1 cellular context compared by ENCODE assay signal in the genomic region with DNA sequence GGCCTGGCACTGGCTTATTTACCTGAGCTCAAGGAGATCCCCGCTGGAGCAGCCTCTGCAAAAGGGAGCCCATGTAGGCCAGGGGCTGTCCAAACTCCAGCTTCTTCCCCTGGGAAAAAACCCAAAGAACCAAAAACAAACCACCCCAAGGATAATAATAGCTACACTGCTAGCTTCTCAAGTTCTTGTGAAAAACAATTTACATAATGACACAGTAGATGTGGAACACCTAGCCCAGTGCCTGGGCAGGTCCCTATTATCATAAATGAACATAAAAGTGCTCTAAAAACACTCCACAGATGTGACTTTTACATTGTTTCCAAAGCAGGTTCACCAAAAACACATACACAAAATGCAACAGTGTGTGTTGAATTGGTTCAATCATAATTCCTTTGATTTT.
TF ChIP-seq lines count a peak whose summit lies in the region.

No MANE protein-coding gene starts in this region.

TF ChIP-seq in HepG2, 621 proteins besides CTCF, POLR2A, EP300 and RAD21:
- TF ChIP-seq, protein P1, sequence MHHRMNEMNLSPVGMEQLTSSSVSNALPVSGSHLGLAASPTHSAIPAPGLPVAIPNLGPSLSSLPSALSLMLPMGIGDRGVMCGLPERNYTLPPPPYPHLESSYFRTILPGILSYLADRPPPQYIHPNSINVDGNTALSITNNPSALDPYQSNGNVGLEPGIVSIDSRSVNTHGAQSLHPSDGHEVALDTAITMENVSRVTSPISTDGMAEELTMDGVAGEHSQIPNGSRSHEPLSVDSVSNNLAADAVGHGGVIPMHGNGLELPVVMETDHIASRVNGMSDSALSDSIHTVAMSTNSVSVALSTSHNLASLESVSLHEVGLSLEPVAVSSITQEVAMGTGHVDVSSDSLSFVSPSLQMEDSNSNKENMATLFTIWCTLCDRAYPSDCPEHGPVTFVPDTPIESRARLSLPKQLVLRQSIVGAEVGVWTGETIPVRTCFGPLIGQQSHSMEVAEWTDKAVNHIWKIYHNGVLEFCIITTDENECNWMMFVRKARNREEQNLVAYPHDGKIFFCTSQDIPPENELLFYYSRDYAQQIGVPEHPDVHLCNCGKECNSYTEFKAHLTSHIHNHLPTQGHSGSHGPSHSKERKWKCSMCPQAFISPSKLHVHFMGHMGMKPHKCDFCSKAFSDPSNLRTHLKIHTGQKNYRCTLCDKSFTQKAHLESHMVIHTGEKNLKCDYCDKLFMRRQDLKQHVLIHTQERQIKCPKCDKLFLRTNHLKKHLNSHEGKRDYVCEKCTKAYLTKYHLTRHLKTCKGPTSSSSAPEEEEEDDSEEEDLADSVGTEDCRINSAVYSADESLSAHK (CRISPR knock-in tag; IDR thresholded peaks at IDR 0.05; ENCODE audit: borderline replicate concordance) = no peak
- TF ChIP-seq ZNF839 (CRISPR knock-in tag; IDR thresholded peaks at IDR 0.05; ENCODE audit: borderline replicate concordance) (no peak), ZNF792 (CRISPR knock-in tag; IDR thresholded peaks at IDR 0.05) (no peak), ZNF296 (CRISPR knock-in tag; conservative IDR thresholded peaks at IDR 0.05) (no peak), HES4 (CRISPR knock-in tag; IDR thresholded peaks at IDR 0.05; ENCODE audit: borderline replicate concordance) (no peak), MED13 (CRISPR knock-in tag; IDR thresholded peaks at IDR 0.05) (no peak), JUN (CRISPR knock-in tag; IDR thresholded peaks at IDR 0.05) (no peak), ZIK1 (CRISPR knock-in tag; IDR thresholded peaks at IDR 0.05; ENCODE audit: borderline replicate concordance, low read depth) (no peak), KAT8 (CRISPR knock-in tag; IDR thresholded peaks at IDR 0.05) (no peak), ZNF614 (CRISPR knock-in tag; IDR thresholded peaks at IDR 0.05; ENCODE audit: borderline replicate concordance) (no peak)
- TF ChIP-seq, protein P2, sequence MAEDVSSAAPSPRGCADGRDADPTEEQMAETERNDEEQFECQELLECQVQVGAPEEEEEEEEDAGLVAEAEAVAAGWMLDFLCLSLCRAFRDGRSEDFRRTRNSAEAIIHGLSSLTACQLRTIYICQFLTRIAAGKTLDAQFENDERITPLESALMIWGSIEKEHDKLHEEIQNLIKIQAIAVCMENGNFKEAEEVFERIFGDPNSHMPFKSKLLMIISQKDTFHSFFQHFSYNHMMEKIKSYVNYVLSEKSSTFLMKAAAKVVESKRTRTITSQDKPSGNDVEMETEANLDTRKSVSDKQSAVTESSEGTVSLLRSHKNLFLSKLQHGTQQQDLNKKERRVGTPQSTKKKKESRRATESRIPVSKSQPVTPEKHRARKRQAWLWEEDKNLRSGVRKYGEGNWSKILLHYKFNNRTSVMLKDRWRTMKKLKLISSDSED (CRISPR knock-in tag; IDR thresholded peaks at IDR 0.05) = no peak
- TF ChIP-seq, protein P3, sequence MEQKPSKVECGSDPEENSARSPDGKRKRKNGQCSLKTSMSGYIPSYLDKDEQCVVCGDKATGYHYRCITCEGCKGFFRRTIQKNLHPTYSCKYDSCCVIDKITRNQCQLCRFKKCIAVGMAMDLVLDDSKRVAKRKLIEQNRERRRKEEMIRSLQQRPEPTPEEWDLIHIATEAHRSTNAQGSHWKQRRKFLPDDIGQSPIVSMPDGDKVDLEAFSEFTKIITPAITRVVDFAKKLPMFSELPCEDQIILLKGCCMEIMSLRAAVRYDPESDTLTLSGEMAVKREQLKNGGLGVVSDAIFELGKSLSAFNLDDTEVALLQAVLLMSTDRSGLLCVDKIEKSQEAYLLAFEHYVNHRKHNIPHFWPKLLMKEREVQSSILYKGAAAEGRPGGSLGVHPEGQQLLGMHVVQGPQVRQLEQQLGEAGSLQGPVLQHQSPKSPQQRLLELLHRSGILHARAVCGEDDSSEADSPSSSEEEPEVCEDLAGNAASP (CRISPR knock-in tag; IDR thresholded peaks at IDR 0.05; ENCODE audit: borderline replicate concordance) = no peak
- TF ChIP-seq, protein P4, sequence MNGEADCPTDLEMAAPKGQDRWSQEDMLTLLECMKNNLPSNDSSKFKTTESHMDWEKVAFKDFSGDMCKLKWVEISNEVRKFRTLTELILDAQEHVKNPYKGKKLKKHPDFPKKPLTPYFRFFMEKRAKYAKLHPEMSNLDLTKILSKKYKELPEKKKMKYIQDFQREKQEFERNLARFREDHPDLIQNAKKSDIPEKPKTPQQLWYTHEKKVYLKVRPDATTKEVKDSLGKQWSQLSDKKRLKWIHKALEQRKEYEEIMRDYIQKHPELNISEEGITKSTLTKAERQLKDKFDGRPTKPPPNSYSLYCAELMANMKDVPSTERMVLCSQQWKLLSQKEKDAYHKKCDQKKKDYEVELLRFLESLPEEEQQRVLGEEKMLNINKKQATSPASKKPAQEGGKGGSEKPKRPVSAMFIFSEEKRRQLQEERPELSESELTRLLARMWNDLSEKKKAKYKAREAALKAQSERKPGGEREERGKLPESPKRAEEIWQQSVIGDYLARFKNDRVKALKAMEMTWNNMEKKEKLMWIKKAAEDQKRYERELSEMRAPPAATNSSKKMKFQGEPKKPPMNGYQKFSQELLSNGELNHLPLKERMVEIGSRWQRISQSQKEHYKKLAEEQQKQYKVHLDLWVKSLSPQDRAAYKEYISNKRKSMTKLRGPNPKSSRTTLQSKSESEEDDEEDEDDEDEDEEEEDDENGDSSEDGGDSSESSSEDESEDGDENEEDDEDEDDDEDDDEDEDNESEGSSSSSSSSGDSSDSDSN (CRISPR knock-in tag; IDR thresholded peaks at IDR 0.05) = no peak
- TF ChIP-seq, protein P5, sequence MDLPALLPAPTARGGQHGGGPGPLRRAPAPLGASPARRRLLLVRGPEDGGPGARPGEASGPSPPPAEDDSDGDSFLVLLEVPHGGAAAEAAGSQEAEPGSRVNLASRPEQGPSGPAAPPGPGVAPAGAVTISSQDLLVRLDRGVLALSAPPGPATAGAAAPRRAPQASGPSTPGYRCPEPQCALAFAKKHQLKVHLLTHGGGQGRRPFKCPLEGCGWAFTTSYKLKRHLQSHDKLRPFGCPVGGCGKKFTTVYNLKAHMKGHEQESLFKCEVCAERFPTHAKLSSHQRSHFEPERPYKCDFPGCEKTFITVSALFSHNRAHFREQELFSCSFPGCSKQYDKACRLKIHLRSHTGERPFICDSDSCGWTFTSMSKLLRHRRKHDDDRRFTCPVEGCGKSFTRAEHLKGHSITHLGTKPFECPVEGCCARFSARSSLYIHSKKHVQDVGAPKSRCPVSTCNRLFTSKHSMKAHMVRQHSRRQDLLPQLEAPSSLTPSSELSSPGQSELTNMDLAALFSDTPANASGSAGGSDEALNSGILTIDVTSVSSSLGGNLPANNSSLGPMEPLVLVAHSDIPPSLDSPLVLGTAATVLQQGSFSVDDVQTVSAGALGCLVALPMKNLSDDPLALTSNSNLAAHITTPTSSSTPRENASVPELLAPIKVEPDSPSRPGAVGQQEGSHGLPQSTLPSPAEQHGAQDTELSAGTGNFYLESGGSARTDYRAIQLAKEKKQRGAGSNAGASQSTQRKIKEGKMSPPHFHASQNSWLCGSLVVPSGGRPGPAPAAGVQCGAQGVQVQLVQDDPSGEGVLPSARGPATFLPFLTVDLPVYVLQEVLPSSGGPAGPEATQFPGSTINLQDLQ (CRISPR knock-in tag; IDR thresholded peaks at IDR 0.05) = no peak
- TF ChIP-seq, protein P6, sequence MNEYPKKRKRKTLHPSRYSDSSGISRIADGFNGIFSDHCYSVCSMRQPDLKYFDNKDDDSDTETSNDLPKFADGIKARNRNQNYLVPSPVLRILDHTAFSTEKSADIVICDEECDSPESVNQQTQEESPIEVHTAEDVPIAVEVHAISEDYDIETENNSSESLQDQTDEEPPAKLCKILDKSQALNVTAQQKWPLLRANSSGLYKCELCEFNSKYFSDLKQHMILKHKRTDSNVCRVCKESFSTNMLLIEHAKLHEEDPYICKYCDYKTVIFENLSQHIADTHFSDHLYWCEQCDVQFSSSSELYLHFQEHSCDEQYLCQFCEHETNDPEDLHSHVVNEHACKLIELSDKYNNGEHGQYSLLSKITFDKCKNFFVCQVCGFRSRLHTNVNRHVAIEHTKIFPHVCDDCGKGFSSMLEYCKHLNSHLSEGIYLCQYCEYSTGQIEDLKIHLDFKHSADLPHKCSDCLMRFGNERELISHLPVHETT (CRISPR knock-in tag; conservative IDR thresholded peaks at IDR 0.05) = no peak
